Comparison of ENCODE assay signal across 9 cellular contexts in genomic region chr13:37870489-37870845, GRCh38. TPM values are rescaled to one million over a fixed set of nuclear protein-coding genes. Genes with fewer than 3 reads are reported as not detected.
DNase-seq lines count a peak whose midpoint lies in the region; ATAC-seq and TF ChIP-seq lines count a peak whose summit lies in the region.
"Had no signal": no experiment of that assay in that cellular context is flagged by ENCODE, and none has a peak within 500 bp of the region (broad histone marks: within the 10 kb centered on the region; RNA-seq: fewer than 3 reads in every experiment).

No MANE protein-coding gene starts in this region.

- H3K27ac ChIP-seq in left ventricle myocardium inferior (replicated peaks) = no peak overlapping the region
- H3K27ac ChIP-seq in neural progenitor cell = no peak overlapping the region
- H3K27ac ChIP-seq in colonic mucosa = no peak overlapping the region
- H3K27ac ChIP-seq in effector memory CD4-positive, alpha-beta T cell (ENCODE audit: insufficient read depth, low read length, poor library complexity, severe bottlenecking) = no peak overlapping the region
- H3K27ac ChIP-seq: epithelial cell of prostate had no signal

- peak overlapping the region; percentile 96 for H2AFZ ChIP-seq in neural progenitor cell (replicated peaks)

- H3K27me3 ChIP-seq in left ventricle myocardium inferior (ENCODE audit: low read depth) (peaks cover 31% of the 10 kb centered on the region), neural progenitor cell (no peaks in the 10 kb centered on the region), colonic mucosa (peaks cover 22% of the 10 kb centered on the region)
- peaks cover 4% of the 10 kb centered on the region for H3K27me3 ChIP-seq in effector memory CD4-positive, alpha-beta T cell (replicated peaks; ENCODE audit: control insufficient read depth, insufficient read depth, low read length, poor library complexity, severe bottlenecking)

- H3K27ac Mint-ChIP-seq in endothelial cell (ENCODE audit: unreplicated experiment) (peak overlapping the region; percentile 52), neural progenitor cell (peak overlapping the region; percentile 74), natural killer cell (no peak overlapping the region)

- H3K4me3 ChIP-seq in left ventricle myocardium inferior (peak overlapping the region; percentile 73), neural progenitor cell (peak overlapping the region; percentile 94), colonic mucosa (no peak overlapping the region)
- no peak overlapping the region for H3K4me3 ChIP-seq in effector memory CD4-positive, alpha-beta T cell (ENCODE audit: insufficient read depth, low read depth, low read length, poor library complexity, severe bottlenecking)

- H3K9me3 ChIP-seq in left ventricle myocardium inferior (replicated peaks) (no peaks in the 10 kb centered on the region), neural progenitor cell (ENCODE audit: low read depth) (no peaks in the 10 kb centered on the region), colonic mucosa (no peaks in the 10 kb centered on the region)
- H3K9me3 ChIP-seq in effector memory CD4-positive, alpha-beta T cell (ENCODE audit: control insufficient read depth, low read length) = no peaks in the 10 kb centered on the region

- no peaks in the 10 kb centered on the region for H3K27me3 Mint-ChIP-seq in endothelial cell (ENCODE audit: unreplicated experiment)
- H3K27me3 Mint-ChIP-seq in neural progenitor cell (ENCODE audit: insufficient read depth, low read depth) = peaks cover 7% of the 10 kb centered on the region
- H3K27me3 Mint-ChIP-seq in natural killer cell (ENCODE audit: low read depth in 2 of 2) = peaks cover 8 to 9% of the 10 kb centered on the region in 2 donors

- H3K79me2 ChIP-seq in neural progenitor cell (ENCODE audit: low read depth) = peaks cover 44% of the 10 kb centered on the region

- H3K9ac ChIP-seq in neural progenitor cell (no peak overlapping the region), colonic mucosa (ENCODE audit: low read depth in 2 of 2, low read length in 2 of 2) (no peak overlapping the region)

- ATAC-seq in left ventricle myocardium superior (no peak), natural killer cell (no peak), GM18517 (IDR thresholded peaks at IDR 0.05; ENCODE audit: unreplicated experiment) (no peak)

- peak overlapping the region; percentile 90 for H3K4me3 Mint-ChIP-seq in endothelial cell (ENCODE audit: unreplicated experiment)
- H3K4me3 Mint-ChIP-seq in neural progenitor cell = peak overlapping the region; percentile 98
- H3K4me3 Mint-ChIP-seq in natural killer cell = no peak overlapping the region

- TF ChIP-seq CTCF in left ventricle myocardium inferior (IDR thresholded peaks at IDR 0.05; ENCODE audit: borderline replicate concordance) (no peak), endothelial cell (IDR thresholded peaks at IDR 0.05; ENCODE audit: unreplicated experiment) (no peak), neural progenitor cell (IDR thresholded peaks at IDR 0.05) (no peak), colonic mucosa (IDR thresholded peaks at IDR 0.05) (no peak), natural killer cell (IDR thresholded peaks at IDR 0.05) (no peak)

- peak overlapping the region; percentile 79 for H3K4me2 ChIP-seq in neural progenitor cell

- peaks cover 10% of the 10 kb centered on the region for H3K4me1 Mint-ChIP-seq in endothelial cell (ENCODE audit: unreplicated experiment)
- peaks cover 26% of the 10 kb centered on the region for H3K4me1 Mint-ChIP-seq in neural progenitor cell
- no peaks in the 10 kb centered on the region for H3K4me1 Mint-ChIP-seq in natural killer cell

- H3K36me3 Mint-ChIP-seq in endothelial cell (ENCODE audit: low read depth, unreplicated experiment) (peaks cover 3% of the 10 kb centered on the region), neural progenitor cell (no peaks in the 10 kb centered on the region), natural killer cell (no peaks in the 10 kb centered on the region)

- no peaks in the 10 kb centered on the region for H3K9me3 Mint-ChIP-seq in endothelial cell (ENCODE audit: unreplicated experiment)
- no peaks in the 10 kb centered on the region for H3K9me3 Mint-ChIP-seq in neural progenitor cell
- peaks cover 5 to 6% of the 10 kb centered on the region in 2 donors for H3K9me3 Mint-ChIP-seq in natural killer cell

- H3K36me3 ChIP-seq in left ventricle myocardium inferior (no peaks in the 10 kb centered on the region), neural progenitor cell (no peaks in the 10 kb centered on the region), colonic mucosa (no peaks in the 10 kb centered on the region)
- no peaks in the 10 kb centered on the region for H3K36me3 ChIP-seq in effector memory CD4-positive, alpha-beta T cell (ENCODE audit: control insufficient read depth, insufficient read depth, low read length)

- no peak for DNase-seq in left ventricle myocardium inferior
- DNase-seq in left ventricle myocardium superior = no peak
- no peak for DNase-seq in endothelial cell (ENCODE audit: low spot score)
- DNase-seq in neural progenitor cell (ENCODE audit: low spot score) = no peak
- DNase-seq in colonic mucosa = no peak
- DNase-seq in natural killer cell = no peak
- DNase-seq in effector memory CD4-positive, alpha-beta T cell = no peak

- H3K4me1 ChIP-seq in left ventricle myocardium inferior = peaks cover 36% of the 10 kb centered on the region
- peaks cover 41% of the 10 kb centered on the region for H3K4me1 ChIP-seq in neural progenitor cell
- no peaks in the 10 kb centered on the region for H3K4me1 ChIP-seq in colonic mucosa
- no peaks in the 10 kb centered on the region for H3K4me1 ChIP-seq in effector memory CD4-positive, alpha-beta T cell (ENCODE audit: control insufficient read depth, insufficient read depth, low read length, poor library complexity, severe bottlenecking)

- H3F3A ChIP-seq in neural progenitor cell (ENCODE audit: low read depth) = peaks cover 24% of the 10 kb centered on the region

- H4K20me1 ChIP-seq in neural progenitor cell (ENCODE audit: low read depth) = no peaks in the 10 kb centered on the region

- intact Hi-C loops in left ventricle myocardium inferior (cut with micrococcal nuclease) = no loop called here
- intact Hi-C loops in left ventricle myocardium superior (cut with micrococcal nuclease) = no loop called here
- intact Hi-C loops in colonic mucosa (cut with DNase I) = no loop called here
- intact Hi-C loops in natural killer cell (cut with micrococcal nuclease) = no loop called here

RNA-seq across cellular contexts. Expression of gene TRPC4, which starts 0.9 kb away (rescaled TPM):
- 0.19 TPM for total RNA-seq in left ventricle myocardium inferior
- 5.6 TPM for total RNA-seq in left ventricle myocardium superior
- total RNA-seq in endothelial cell (ENCODE audit: unreplicated experiment) = 6.5 TPM
- 17.7 and 21.1 TPM in 2 replicates for total RNA-seq in neural progenitor cell (ENCODE audit: low replicate concordance)
- under 1 TPM in 1 of 2 donors, not detected in 1; 0.66 TPM for total RNA-seq in colonic mucosa
- not detected for total RNA-seq in natural killer cell

Comparison
In these comparisons a context has a peak if more than half of its experiments do, and no peak if none do; other contexts are left out.
1. H3K4me3 ChIP-seq: peak in left ventricle myocardium inferior (single experiment) and neural progenitor cell (single experiment); none in colonic mucosa (single experiment) and effector memory CD4-positive, alpha-beta T cell (single experiment).
2. H3K27ac Mint-ChIP-seq: peak in endothelial cell (single experiment) and neural progenitor cell (single experiment); none in natural killer cell (0 of 2).